15 cellular contexts compared by ENCODE assay signal in the genomic region with DNA sequence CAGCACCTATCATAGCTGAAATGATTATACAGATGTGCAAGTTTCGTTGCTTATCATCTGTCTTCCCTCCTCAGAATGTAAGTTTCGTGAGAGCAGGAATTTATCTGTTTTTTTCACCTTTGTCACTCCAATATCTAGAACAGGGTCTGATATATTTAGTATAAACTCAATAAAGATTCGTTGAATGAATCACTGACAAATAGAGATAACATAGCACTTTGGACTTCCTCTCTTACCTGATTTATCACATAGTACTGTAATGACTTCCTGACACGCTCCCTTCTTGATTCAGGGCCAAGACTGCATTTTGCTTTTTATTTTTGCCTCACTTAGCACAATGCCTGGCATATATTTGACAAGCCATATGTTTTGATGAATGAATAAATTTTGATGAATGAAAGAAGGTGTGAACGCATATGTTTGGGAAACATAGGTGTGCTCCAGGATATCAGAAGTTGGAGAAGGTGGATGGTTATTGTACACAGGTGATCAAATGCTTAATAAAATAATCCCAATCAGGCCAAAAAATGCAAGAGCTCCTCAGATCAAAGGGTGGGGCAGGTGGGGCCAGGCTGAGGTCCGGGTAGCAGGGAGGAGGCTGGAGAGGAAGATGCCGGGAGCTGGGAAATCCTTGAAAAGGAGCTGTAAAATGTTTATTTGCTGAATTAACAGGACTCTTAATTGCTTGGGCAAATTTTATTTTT. TPM values are rescaled to one million over a fixed set of nuclear protein-coding genes. Genes with fewer than 3 reads are reported as not detected.
DNase-seq lines count a peak whose midpoint lies in the region; TF ChIP-seq lines count a peak whose summit lies in the region.
"Had no signal": no experiment of that assay in that cellular context is flagged by ENCODE, and none has a peak within 500 bp of the region (broad histone marks: within the 10 kb centered on the region; RNA-seq: fewer than 3 reads in every experiment).

No MANE protein-coding gene starts in this region.

- H3K27ac Mint-ChIP-seq in activated naive CD4-positive, alpha-beta T cell treated with anti-CD3 and anti-CD28 coated beads, Interleukin-2, amount 10 ng/mL, durations not matched to agents 7 days and 5 days: peak overlapping the region; percentile 82
- H3K27ac Mint-ChIP-seq: mesothelial cell of epicardium had no signal

- H3K4me1 ChIP-seq in colonic mucosa (no peaks in the 10 kb centered on the region), left ventricle myocardium inferior (no peaks in the 10 kb centered on the region)
- H3K4me1 ChIP-seq: psoas muscle had no signal

- H3K36me3 Mint-ChIP-seq in activated naive CD4-positive, alpha-beta T cell treated with anti-CD3 and anti-CD28 coated beads, Interleukin-2, amount 10 ng/mL, durations not matched to agents 7 days and 5 days: peaks cover under 1% of the 10 kb centered on the region
- H3K36me3 Mint-ChIP-seq: mesothelial cell of epicardium had no signal

- TF ChIP-seq CTCF in colonic mucosa (IDR thresholded peaks at IDR 0.05) (no peak), left ventricle myocardium inferior (IDR thresholded peaks at IDR 0.05; ENCODE audit: borderline replicate concordance) (no peak)

- H3K27ac ChIP-seq in colonic mucosa (peak overlapping the region; percentile 50), caudate nucleus (ENCODE audit: low read depth, low read length) (no peak overlapping the region), left ventricle myocardium inferior (replicated peaks) (no peak overlapping the region)
- H3K27ac ChIP-seq: psoas muscle had no signal

- H3K36me3 ChIP-seq in colonic mucosa (no peaks in the 10 kb centered on the region), left ventricle myocardium inferior (no peaks in the 10 kb centered on the region)

- intact Hi-C loops in colonic mucosa (cut with DNase I): loop anchor here (10.0 kb wide), 1 partner anchor 148 kb away; no protein-coding TSS in a partner anchor
- intact Hi-C loops in left ventricle myocardium inferior (cut with micrococcal nuclease): loop anchor here (10.0 kb wide), 1 partner anchor 168 kb away; no protein-coding TSS in a partner anchor

- no peaks in the 10 kb centered on the region for H3K27me3 ChIP-seq in colonic mucosa
- no peaks in the 10 kb centered on the region for H3K27me3 ChIP-seq in left ventricle myocardium inferior (ENCODE audit: low read depth)

- peaks cover 63% of the 10 kb centered on the region for H3K4me1 Mint-ChIP-seq in activated naive CD4-positive, alpha-beta T cell treated with anti-CD3 and anti-CD28 coated beads, Interleukin-2, amount 10 ng/mL, durations not matched to agents 7 days and 5 days

- no peak for DNase-seq in activated naive CD4-positive, alpha-beta T cell treated with anti-CD3 and anti-CD28 coated beads, Interleukin-2, amount 10 ng/mL, durations not matched to agents 7 days and 5 days
- DNase-seq in activated naive CD4-positive, alpha-beta T cell treated with Interleukin-2 at 50 U/mL for 16 hours: no peak
- DNase-seq in OCI-M1 (lab: John Stamatoyannopoulos, UW): peak; percentile 67
- DNase-seq in colonic mucosa: peak; percentile 62
- DNase-seq in caudate nucleus (lab: John Stamatoyannopoulos, UW): no peak
- DNase-seq in left ventricle myocardium inferior: no peak
- no peak for DNase-seq in mesenteric fat pad (ENCODE audit: low spot score)
- DNase-seq in GF-D8 (lab: John Stamatoyannopoulos, UW): no peak
- DNase-seq: activated effector memory CD4-positive, alpha-beta T cell treated with Interleukin-2 at 50 U/mL for 16 hours; AML-193; NCI-H1092 treated with DMSO at 0.1 percent for 48 hours; NCI-H446 treated with DMSO at 0.1 percent for 48 hours; psoas muscle; SHP77 had no signal

- H3K4me3 ChIP-seq in colonic mucosa: no peak overlapping the region
- H3K4me3 ChIP-seq in left ventricle myocardium inferior: no peak overlapping the region
- H3K4me3 ChIP-seq: psoas muscle had no signal

- no peak overlapping the region for H3K4me3 Mint-ChIP-seq in activated naive CD4-positive, alpha-beta T cell treated with anti-CD3 and anti-CD28 coated beads, Interleukin-2, amount 10 ng/mL, durations not matched to agents 7 days and 5 days
- H3K4me3 Mint-ChIP-seq: mesothelial cell of epicardium had no signal

- CTCF ChIA-PET in activated naive CD4-positive, alpha-beta T cell treated with anti-CD3 and anti-CD28 coated beads, Interleukin-2, amount 10 ng/mL, durations not matched to agents 7 days and 5 days (lab: Charles Lee): interaction anchor here (14.6 to 19.8 kb wide), 2 partner anchors 27 to 178 kb away, joined by 275 to 697 read pairs; a partner anchor contains a TSS

- H3K9ac ChIP-seq in colonic mucosa (ENCODE audit: low read depth in 2 of 2, low read length in 2 of 2): no peak overlapping the region

- no peaks in the 10 kb centered on the region for H3K27me3 Mint-ChIP-seq in activated naive CD4-positive, alpha-beta T cell treated with anti-CD3 and anti-CD28 coated beads, Interleukin-2, amount 10 ng/mL, durations not matched to agents 7 days and 5 days

- H3K9me3 ChIP-seq in colonic mucosa: no peaks in the 10 kb centered on the region
- H3K9me3 ChIP-seq in left ventricle myocardium inferior (replicated peaks): no peaks in the 10 kb centered on the region
- H3K9me3 ChIP-seq: psoas muscle had no signal

- H3K9me3 Mint-ChIP-seq in activated naive CD4-positive, alpha-beta T cell treated with anti-CD3 and anti-CD28 coated beads, Interleukin-2, amount 10 ng/mL, durations not matched to agents 7 days and 5 days: no peaks in the 10 kb centered on the region
- H3K9me3 Mint-ChIP-seq: mesothelial cell of epicardium had no signal

RNA-seq across cellular contexts. Expression of a gene that starts 33.0 kb away (rescaled TPM):
- total RNA-seq in colonic mucosa (10 to 100 TPM; 15.6 to 26.2 TPM), left ventricle myocardium inferior (28.9 TPM), mesenteric fat pad (213 TPM)

RNA-seq across cellular contexts. Expression of a gene that starts 54.6 kb away (rescaled TPM):
- total RNA-seq in colonic mucosa: 10 to 100 TPM; 13.3 to 15.2 TPM
- total RNA-seq in left ventricle myocardium inferior: 6.1 TPM
- total RNA-seq in mesenteric fat pad: 8.7 TPM

RNA-seq across cellular contexts. Expression of a gene that starts 55.0 kb away (rescaled TPM):
- total RNA-seq in colonic mucosa: 1 to 10 TPM in 1 of 2 donors, under 1 TPM in 1; 0.62 to 1.2 TPM
- total RNA-seq in left ventricle myocardium inferior: 0.80 TPM
- total RNA-seq in mesenteric fat pad: 0.51 TPM

Comparison
In these comparisons a context has a peak if more than half of its experiments do, and no peak if none do; other contexts are left out.
1. DNase-seq: peak in OCI-M1 (single experiment) and colonic mucosa (single experiment); none in activated naive CD4-positive, alpha-beta T cell treated with anti-CD3 and anti-CD28 coated beads, Interleukin-2, amount 10 ng/mL, durations not matched to agents 7 days and 5 days (single experiment), activated naive CD4-positive, alpha-beta T cell treated with Interleukin-2 at 50 U/mL for 16 hours (single experiment), caudate nucleus (0 of 61), left ventricle myocardium inferior (single experiment), mesenteric fat pad (single experiment) and GF-D8 (single experiment).